In genomic region chrX:53471346-53471745, GRCh38 we compare ENCODE assay signal across 7 cellular contexts. TPM values are rescaled to one million over a fixed set of nuclear protein-coding genes. Genes with fewer than 3 reads are reported as not detected.
"Had no signal": no experiment of that assay in that cellular context is flagged by ENCODE, and none has a peak within 500 bp of the region (broad histone marks: within the 10 kb centered on the region; RNA-seq: fewer than 3 reads in every experiment).

No MANE protein-coding gene starts in this region.

- DNase-seq: GOT3, H7, HFFc6, KBM-7 had no signal

- H3K36me3 ChIP-seq: HAP-1 had no signal

- H3K9me3 ChIP-seq: HAP-1 had no signal

- H3K4me3 ChIP-seq: HAP-1 had no signal

- H3K4me1 ChIP-seq: HAP-1 had no signal

- ATAC-seq: HCT116, HepG2 had no signal

RNA-seq across cellular contexts. Expression of gene RIBC1, which starts 48.7 kb away (rescaled TPM):
- polyA plus RNA-seq: HepG2 had no signal
